In genomic region chr5:16913840-16914435, GRCh38 we compare ENCODE assay signal across 25 cellular contexts. TPM values are rescaled to one million over a fixed set of nuclear protein-coding genes. Genes with fewer than 3 reads are reported as not detected.
A peak's percentile ranks its signal among the peaks of the same experiment; 100 is the strongest.
DNase-seq lines count a peak whose midpoint lies in the region; ATAC-seq, FAIRE-seq and TF ChIP-seq lines count a peak whose summit lies in the region.
"Had no signal": no experiment of that assay in that cellular context is flagged by ENCODE, and none has a peak within 500 bp of the region (broad histone marks: within the 10 kb centered on the region; RNA-seq: fewer than 3 reads in every experiment).

No MANE protein-coding gene starts in this region.

- H3K18ac ChIP-seq in mesenchymal stem cell (ENCODE audit: low read depth in 1 of 2, low read length in 2 of 2), result no peak overlapping the region

- H3K4me3 ChIP-seq in mesenchymal stem cell (ENCODE audit: insufficient read depth in 1 of 2, low read depth in 1 of 2, low read length in 2 of 2) (no peak overlapping the region), small intestine (ENCODE audit: low read depth in 1 of 2, low read length in 2 of 2) (no peak overlapping the region), smooth muscle cell (no peak overlapping the region)
- H3K4me3 ChIP-seq: adrenal gland, sigmoid colon had no signal

- no peak for TF ChIP-seq CTCF in smooth muscle cell (IDR thresholded peaks at IDR 0.05; ENCODE audit: borderline replicate concordance, insufficient read depth, poor library complexity, severe bottlenecking)

- no peak for DNase-seq in activated T-helper 2 cell treated with anti-CD3 and anti-CD28 coated beads, Interferon-gamma antibody, Interleukin-2, Interleukin-4, amounts not matched to agents 10 μg/mL and 5 μg/mL and 100 μg/mL, durations not matched to agents 14 hours and 24 hours and 36 hours (ENCODE audit: low spot score)
- DNase-seq in mesenchymal stem cell (no peak), small intestine (peak; percentile 79), NCI-H1930 (lab: John Stamatoyannopoulos, UW) (no peak), smooth muscle cell (lab: John Stamatoyannopoulos, UW; ENCODE audit: unreplicated experiment) (no peak)
- DNase-seq: activated CD4-positive, alpha-beta T cell treated with anti-CD3 and anti-CD28 coated beads, Interleukin-2, amount 10 ng/mL, durations not matched to agents 24 days and 14 days; activated CD8-positive, alpha-beta memory T cell treated with anti-CD3 and anti-CD28 coated beads, Interleukin-2, amount 50 U/mL, for 4 hours; activated gamma-delta T cell; adrenal gland; Caco-2; caudate nucleus; effector memory CD4-positive, alpha-beta T cell; H9; hippocampal formation; KG1; kidney glomerular epithelial cell; midbrain; NCI-H1105; sigmoid colon; stimulated activated CD4-positive, alpha-beta T cell treated with anti-CD3 and anti-CD28 coated beads, Interleukin-4, amount 100 ng/mL, for 24 hours; SW 1271 had no signal

- H3K9ac ChIP-seq in mesenchymal stem cell (ENCODE audit: low read length), result no peak overlapping the region
- no peak overlapping the region for H3K9ac ChIP-seq in smooth muscle cell (ENCODE audit: low read depth)

- H3K27me3 ChIP-seq in mesenchymal stem cell (ENCODE audit: control insufficient read depth in 1 of 2, insufficient read depth in 1 of 2, low read length in 2 of 2), result no peaks in the 10 kb centered on the region
- H3K27me3 ChIP-seq in small intestine (ENCODE audit: control insufficient read depth in 2 of 2, insufficient read depth in 2 of 2, low read length in 2 of 2), result no peaks in the 10 kb centered on the region
- H3K27me3 ChIP-seq in smooth muscle cell (ENCODE audit: low read depth), result no peaks in the 10 kb centered on the region
- H3K27me3 ChIP-seq: adrenal gland, neutrophil, sigmoid colon had no signal

- H2BK5ac ChIP-seq in mesenchymal stem cell (ENCODE audit: low read depth, low read length, poor library complexity, severe bottlenecking), result no peak overlapping the region

- H3K4me2 ChIP-seq in mesenchymal stem cell (ENCODE audit: low read length, poor library complexity, severe bottlenecking) (no peak overlapping the region), smooth muscle cell (no peak overlapping the region)

- TF ChIP-seq RAD21 in Ishikawa (IDR thresholded peaks at IDR 0.05; ENCODE audit: low read depth), result no peak

- no peak for FAIRE-seq in small intestine (lab: Jason Lieb, UNC)

- H4K8ac ChIP-seq in mesenchymal stem cell (ENCODE audit: low read length), result peak overlapping the region; percentile 51

- no peak for TF ChIP-seq EP300 in Ishikawa (IDR thresholded peaks at IDR 0.05; ENCODE audit: borderline replicate concordance)

- no peak overlapping the region for H3K27ac ChIP-seq in mesenchymal stem cell (ENCODE audit: low read length, poor library complexity, severe bottlenecking)
- H3K27ac ChIP-seq in small intestine (ENCODE audit: low read depth in 1 of 2, low read length in 1 of 2), result peak overlapping the region; percentile 68 to 86
- no peak overlapping the region for H3K27ac ChIP-seq in smooth muscle cell (ENCODE audit: low read depth)
- H3K27ac ChIP-seq: adrenal gland, neutrophil, sigmoid colon had no signal

- no peak overlapping the region for H4K91ac ChIP-seq in mesenchymal stem cell (ENCODE audit: low read length)

- ATAC-seq in GM18873 (IDR thresholded peaks at IDR 0.05; ENCODE audit: low FRiP score, unreplicated experiment), result no peak

- H3F3A ChIP-seq in smooth muscle cell (ENCODE audit: low read depth), result peaks cover 17% of the 10 kb centered on the region

- H2BK15ac ChIP-seq in mesenchymal stem cell (ENCODE audit: low read depth, poor library complexity, severe bottlenecking), result no peak overlapping the region

- H2BK120ac ChIP-seq in mesenchymal stem cell (ENCODE audit: low read depth, low read length), result no peak overlapping the region

- H3K79me2 ChIP-seq in smooth muscle cell (ENCODE audit: low read depth), result peaks cover 100% of the 10 kb centered on the region

- peaks cover 20% of the 10 kb centered on the region for H3K79me1 ChIP-seq in mesenchymal stem cell (replicated peaks; ENCODE audit: low read length, poor library complexity, severe bottlenecking)

- H3K27ac Mint-ChIP-seq in activated T-helper 2 cell treated with anti-CD3 and anti-CD28 coated beads, Interferon-gamma antibody, Interleukin-2, Interleukin-4, amounts not matched to agents 10 μg/mL and 5 μg/mL and 100 μg/mL, durations not matched to agents 14 hours and 24 hours and 36 hours, result peak overlapping the region; percentile 54
- H3K27ac Mint-ChIP-seq: activated CD4-positive, alpha-beta T cell treated with anti-CD3 and anti-CD28 coated beads, Interleukin-2, amount 10 ng/mL, durations not matched to agents 24 days and 14 days; B cell; H9 had no signal

- H2AK5ac ChIP-seq in mesenchymal stem cell (ENCODE audit: low read length, severe bottlenecking), result no peak overlapping the region

- intact Hi-C loops in activated T-helper 2 cell treated with anti-CD3 and anti-CD28 coated beads, Interferon-gamma antibody, Interleukin-2, Interleukin-4, amounts not matched to agents 10 μg/mL and 5 μg/mL and 100 μg/mL, durations not matched to agents 14 hours and 24 hours and 36 hours (cut with micrococcal nuclease), result no loop called here

- peaks cover 13% of the 10 kb centered on the region for H3K4me1 Mint-ChIP-seq in activated T-helper 2 cell treated with anti-CD3 and anti-CD28 coated beads, Interferon-gamma antibody, Interleukin-2, Interleukin-4, amounts not matched to agents 10 μg/mL and 5 μg/mL and 100 μg/mL, durations not matched to agents 14 hours and 24 hours and 36 hours (ENCODE audit: low read depth)
- H3K4me1 Mint-ChIP-seq: activated CD4-positive, alpha-beta T cell treated with anti-CD3 and anti-CD28 coated beads, Interleukin-2, amount 10 ng/mL, durations not matched to agents 24 days and 14 days; B cell had no signal

- peak overlapping the region in 1 of 2 experiments; percentile 73 for H3K4ac ChIP-seq in mesenchymal stem cell (ENCODE audit: low read depth in 1 of 2, low read length in 2 of 2)

- H4K20me1 ChIP-seq in smooth muscle cell (ENCODE audit: low read depth), result peaks cover 100% of the 10 kb centered on the region

- peaks cover 8% of the 10 kb centered on the region for H3K4me1 ChIP-seq in mesenchymal stem cell (ENCODE audit: control insufficient read depth, insufficient read depth, low read depth, low read length)
- H3K4me1 ChIP-seq in small intestine (ENCODE audit: control insufficient read depth in 2 of 2, insufficient read depth in 1 of 2, low read depth in 1 of 2, low read length in 1 of 2), result peaks cover 6 to 13% of the 10 kb centered on the region in 2 donors
- H3K4me1 ChIP-seq in smooth muscle cell (ENCODE audit: low read depth), result peaks cover 10% of the 10 kb centered on the region
- H3K4me1 ChIP-seq: adrenal gland had no signal

- no peak overlapping the region for H3K4me3 Mint-ChIP-seq in activated T-helper 2 cell treated with anti-CD3 and anti-CD28 coated beads, Interferon-gamma antibody, Interleukin-2, Interleukin-4, amounts not matched to agents 10 μg/mL and 5 μg/mL and 100 μg/mL, durations not matched to agents 14 hours and 24 hours and 36 hours (ENCODE audit: low read depth)
- H3K4me3 Mint-ChIP-seq: activated CD4-positive, alpha-beta T cell treated with anti-CD3 and anti-CD28 coated beads, Interleukin-2, amount 10 ng/mL, durations not matched to agents 24 days and 14 days; B cell; H9 had no signal

- no peak overlapping the region for H3K14ac ChIP-seq in mesenchymal stem cell (ENCODE audit: low read length in 2 of 2)

- H3K27me3 Mint-ChIP-seq in activated T-helper 2 cell treated with anti-CD3 and anti-CD28 coated beads, Interferon-gamma antibody, Interleukin-2, Interleukin-4, amounts not matched to agents 10 μg/mL and 5 μg/mL and 100 μg/mL, durations not matched to agents 14 hours and 24 hours and 36 hours (ENCODE audit: low read depth), result no peaks in the 10 kb centered on the region
- H3K27me3 Mint-ChIP-seq: activated CD4-positive, alpha-beta T cell treated with anti-CD3 and anti-CD28 coated beads, Interleukin-2, amount 10 ng/mL, durations not matched to agents 24 days and 14 days; B cell had no signal

- WGBS in mesenchymal stem cell, result 94% methylated on average over 10 of the region's 11 CpGs
- 21 to 62% (median 31%) methylated on average over 11 of the region's 11 CpGs for WGBS in small intestine, 3 donors
- 90% methylated on average over 11 of the region's 11 CpGs for WGBS in smooth muscle cell (ENCODE audit: low lambda C conversion rate)

- H3K23ac ChIP-seq in mesenchymal stem cell (ENCODE audit: low read length in 2 of 2), result peak overlapping the region; percentile 14 to 47

- no peaks in the 10 kb centered on the region for H3K9me3 ChIP-seq in mesenchymal stem cell (ENCODE audit: control insufficient read depth, low read length)
- no peaks in the 10 kb centered on the region for H3K9me3 ChIP-seq in small intestine (ENCODE audit: control insufficient read depth, low read depth)
- no peaks in the 10 kb centered on the region for H3K9me3 ChIP-seq in smooth muscle cell (replicated peaks; ENCODE audit: low read depth)
- H3K9me3 ChIP-seq: adrenal gland, Caco-2, neutrophil, sigmoid colon had no signal

- no peaks in the 10 kb centered on the region for H3K9me3 Mint-ChIP-seq in activated T-helper 2 cell treated with anti-CD3 and anti-CD28 coated beads, Interferon-gamma antibody, Interleukin-2, Interleukin-4, amounts not matched to agents 10 μg/mL and 5 μg/mL and 100 μg/mL, durations not matched to agents 14 hours and 24 hours and 36 hours

- H2AFZ ChIP-seq in mesenchymal stem cell (ENCODE audit: low read depth, low read length), result no peak overlapping the region
- H2AFZ ChIP-seq in smooth muscle cell (ENCODE audit: low read depth), result no peak overlapping the region

- no peaks in the 10 kb centered on the region for H3K36me3 Mint-ChIP-seq in activated T-helper 2 cell treated with anti-CD3 and anti-CD28 coated beads, Interferon-gamma antibody, Interleukin-2, Interleukin-4, amounts not matched to agents 10 μg/mL and 5 μg/mL and 100 μg/mL, durations not matched to agents 14 hours and 24 hours and 36 hours (ENCODE audit: low read depth)

- no peak overlapping the region for H2BK12ac ChIP-seq in mesenchymal stem cell (ENCODE audit: low read length in 2 of 2)

- H3K36me3 ChIP-seq in mesenchymal stem cell (ENCODE audit: control insufficient read depth in 1 of 2, insufficient read depth in 2 of 2, low read depth in 1 of 2, low read length in 2 of 2) (no peaks in the 10 kb centered on the region), small intestine (ENCODE audit: control insufficient read depth in 2 of 2, insufficient read depth in 2 of 2, low read length in 2 of 2) (no peaks in the 10 kb centered on the region), smooth muscle cell (ENCODE audit: low read depth) (no peaks in the 10 kb centered on the region)
- H3K36me3 ChIP-seq: adrenal gland, neutrophil, sigmoid colon had no signal

TF ChIP-seq in Ishikawa, 13 proteins besides CTCF, POLR2A, EP300 and RAD21 (continues in another document):
- TF ChIP-seq YY1 (IDR thresholded peaks at IDR 0.05; ENCODE audit: low read depth), result no peak

RNA-seq across cellular contexts. Expression of gene MYO10, which starts 22.1 kb away (rescaled TPM):
- total RNA-seq in activated T-helper 2 cell treated with anti-CD3 and anti-CD28 coated beads, Interferon-gamma antibody, Interleukin-2, Interleukin-4, amounts not matched to agents 10 μg/mL and 5 μg/mL and 100 μg/mL, durations not matched to agents 14 hours and 24 hours and 36 hours, result 1.0 and 1.2 TPM in 2 replicates
- polyA plus RNA-seq in mesenchymal stem cell (2013, experiment 1 of 2), result 73.4 TPM
- polyA plus RNA-seq in mesenchymal stem cell (2013, experiment 2 of 2), result 68.5 TPM
- polyA plus RNA-seq in small intestine, result 10 to 100 TPM; 10.3 to 22.5 (median 14.9) TPM
- total RNA-seq in smooth muscle cell, result 69.5 and 76.4 TPM in 2 replicates
- 96.8 and 97.6 TPM in 2 replicates for polyA plus RNA-seq in smooth muscle cell
- total RNA-seq: B cell had no signal

Comparison
In these comparisons a context has a peak if more than half of its experiments do, and no peak if none do; other contexts are left out.
1. H3K27ac ChIP-seq: peak in small intestine (2 of 2); none in mesenchymal stem cell (single experiment) and smooth muscle cell (single experiment).
2. RNA of gene MYO10, which starts 22.1 kb away (total RNA-seq): 69.5 to 76.4 TPM in smooth muscle cell; 1.0 to 1.2 TPM in activated T-helper 2 cell treated with anti-CD3 and anti-CD28 coated beads, Interferon-gamma antibody, Interleukin-2, Interleukin-4, amounts not matched to agents 10 μg/mL and 5 μg/mL and 100 μg/mL, durations not matched to agents 14 hours and 24 hours and 36 hours; every median in the first group is over 10 times any median in the second.